11 cellular contexts compared by ENCODE assay signal in genomic region chrY:12661607-12661973, GRCh38. TPM values are rescaled to one million over a fixed set of nuclear protein-coding genes. Genes with fewer than 3 reads are reported as not detected.
DNase-seq lines count a peak whose midpoint lies in the region; ATAC-seq and TF ChIP-seq lines count a peak whose summit lies in the region.
"Had no signal": no experiment of that assay in that cellular context is flagged by ENCODE, and none has a peak within 500 bp of the region (broad histone marks: within the 10 kb centered on the region; RNA-seq: fewer than 3 reads in every experiment).

No MANE protein-coding gene starts in this region.

- DNase-seq in CD8-positive, alpha-beta memory T cell = no peak
- DNase-seq in amniotic epithelial cell (ENCODE audit: low read depth) (peak; percentile 34), neural progenitor cell (ENCODE audit: low spot score) (no peak), NCI-H1436 treated with DMSO at 0.1 percent for 48 hours (lab: John Stamatoyannopoulos, UW) (no peak), NCI-H1694 treated with DMSO at 0.1 percent for 48 hours (lab: John Stamatoyannopoulos, UW) (no peak)
- DNase-seq in stimulated activated naive CD4-positive, alpha-beta T cell treated with Interleukin-2 at 50 U/mL for 16 hours (lab: John Stamatoyannopoulos, UW) = no peak
- DNase-seq: immature natural killer cell had no signal

- H3K36me3 ChIP-seq in CD8-positive, alpha-beta memory T cell (ENCODE audit: insufficient read depth, low read length) = no peaks in the 10 kb centered on the region
- H3K36me3 ChIP-seq in neural progenitor cell = no peaks in the 10 kb centered on the region
- H3K36me3 ChIP-seq: adrenal gland had no signal

- peak overlapping the region in 2 of 8 donors; percentile 93 to 98 for H3K27ac Mint-ChIP-seq in CD8-positive, alpha-beta memory T cell
- H3K27ac Mint-ChIP-seq in neural progenitor cell = no peak overlapping the region

- H3K27ac ChIP-seq in CD8-positive, alpha-beta memory T cell (ENCODE audit: low read depth, low read length) = peak overlapping the region; percentile 69
- no peak overlapping the region for H3K27ac ChIP-seq in neural progenitor cell

- H3K9me3 ChIP-seq in CD8-positive, alpha-beta memory T cell (ENCODE audit: low read length) = no peaks in the 10 kb centered on the region
- no peaks in the 10 kb centered on the region for H3K9me3 ChIP-seq in mononuclear cell (ENCODE audit: low read depth, low read length)
- H3K9me3 ChIP-seq in neural progenitor cell (ENCODE audit: low read depth) = no peaks in the 10 kb centered on the region
- H3K9me3 ChIP-seq: adrenal gland had no signal

- CTCF ChIA-PET in CD8-positive, alpha-beta memory T cell (lab: Charles Lee) = no interaction called here

- POLR2A ChIA-PET in CD8-positive, alpha-beta memory T cell (lab: Charles Lee) = interaction anchor here (0.6 to 1.4 kb wide), 8 partner anchors 8 to 1679 kb away, joined by 3 to 14 read pairs (median 4); partner anchors contain the start of gene UTY

- no peak overlapping the region for H3K4me2 ChIP-seq in neural progenitor cell

- H4K20me1 ChIP-seq in neural progenitor cell (ENCODE audit: low read depth) = no peaks in the 10 kb centered on the region

- peaks cover 19% of the 10 kb centered on the region for H3K4me1 ChIP-seq in CD8-positive, alpha-beta memory T cell (ENCODE audit: insufficient read depth, low read length)
- H3K4me1 ChIP-seq in mononuclear cell (ENCODE audit: insufficient read depth, low read length) (peaks cover 6% of the 10 kb centered on the region), neural progenitor cell (no peaks in the 10 kb centered on the region)
- H3K4me1 ChIP-seq: adrenal gland had no signal

- H3K4me1 Mint-ChIP-seq in CD8-positive, alpha-beta memory T cell = peaks cover 0 to 37% (median 0%) of the 10 kb centered on the region in 3 donors
- no peaks in the 10 kb centered on the region for H3K4me1 Mint-ChIP-seq in neural progenitor cell
- H3K4me1 Mint-ChIP-seq: immature natural killer cell had no signal

- peaks cover 0 to 36% (median 0%) of the 10 kb centered on the region in 3 donors for H3K36me3 Mint-ChIP-seq in CD8-positive, alpha-beta memory T cell
- no peaks in the 10 kb centered on the region for H3K36me3 Mint-ChIP-seq in neural progenitor cell
- H3K36me3 Mint-ChIP-seq: immature natural killer cell had no signal

- no peaks in the 10 kb centered on the region for H3K79me2 ChIP-seq in neural progenitor cell (ENCODE audit: low read depth)

- ATAC-seq in HG02759 (IDR thresholded peaks at IDR 0.05; ENCODE audit: unreplicated experiment) = peak; percentile 16
- ATAC-seq: Panc1 had no signal

- peak overlapping the region in 2 of 7 donors; percentile 93 to 99 for H3K4me3 Mint-ChIP-seq in CD8-positive, alpha-beta memory T cell
- no peak overlapping the region for H3K4me3 Mint-ChIP-seq in neural progenitor cell

- no peaks in the 10 kb centered on the region for H3K9me3 Mint-ChIP-seq in CD8-positive, alpha-beta memory T cell
- no peaks in the 10 kb centered on the region for H3K9me3 Mint-ChIP-seq in neural progenitor cell
- H3K9me3 Mint-ChIP-seq: immature natural killer cell had no signal

- H3K4me3 ChIP-seq in CD8-positive, alpha-beta memory T cell (ENCODE audit: low read length) = peak overlapping the region; percentile 84
- H3K4me3 ChIP-seq in mononuclear cell (ENCODE audit: low read length) (peak overlapping the region; percentile 84), neural progenitor cell (no peak overlapping the region)
- H3K4me3 ChIP-seq: adrenal gland had no signal

- no peak overlapping the region for H2AFZ ChIP-seq in neural progenitor cell (replicated peaks)

- no peaks in the 10 kb centered on the region for H3K27me3 ChIP-seq in CD8-positive, alpha-beta memory T cell (ENCODE audit: insufficient read depth, low read length, poor library complexity, severe bottlenecking)
- H3K27me3 ChIP-seq in mononuclear cell (ENCODE audit: insufficient read depth, low read length) = no peaks in the 10 kb centered on the region
- H3K27me3 ChIP-seq in neural progenitor cell = no peaks in the 10 kb centered on the region
- H3K27me3 ChIP-seq: adrenal gland had no signal

- TF ChIP-seq CTCF in neural progenitor cell (IDR thresholded peaks at IDR 0.05) = no peak

- no peaks in the 10 kb centered on the region for H3K27me3 Mint-ChIP-seq in CD8-positive, alpha-beta memory T cell
- H3K27me3 Mint-ChIP-seq in neural progenitor cell (ENCODE audit: insufficient read depth, low read depth) = no peaks in the 10 kb centered on the region

- no peaks in the 10 kb centered on the region for H3F3A ChIP-seq in neural progenitor cell (ENCODE audit: low read depth)

- H3K9ac ChIP-seq in neural progenitor cell = no peak overlapping the region

RNA-seq across cellular contexts. Expression of gene USP9Y, which starts 39.4 kb away (rescaled TPM):
- 10 to 100 TPM; 13.0 to 15.0 TPM for total RNA-seq in CD8-positive, alpha-beta memory T cell
- not detected for polyA plus RNA-seq in CD8-positive, alpha-beta memory T cell
- not detected for total RNA-seq in mononuclear cell
- not detected in 2 replicates for total RNA-seq in neural progenitor cell (ENCODE audit: low replicate concordance)
- polyA plus RNA-seq: immature natural killer cell had no signal
